Comparison of ENCODE assay signal across 20 cellular contexts in the genomic region with DNA sequence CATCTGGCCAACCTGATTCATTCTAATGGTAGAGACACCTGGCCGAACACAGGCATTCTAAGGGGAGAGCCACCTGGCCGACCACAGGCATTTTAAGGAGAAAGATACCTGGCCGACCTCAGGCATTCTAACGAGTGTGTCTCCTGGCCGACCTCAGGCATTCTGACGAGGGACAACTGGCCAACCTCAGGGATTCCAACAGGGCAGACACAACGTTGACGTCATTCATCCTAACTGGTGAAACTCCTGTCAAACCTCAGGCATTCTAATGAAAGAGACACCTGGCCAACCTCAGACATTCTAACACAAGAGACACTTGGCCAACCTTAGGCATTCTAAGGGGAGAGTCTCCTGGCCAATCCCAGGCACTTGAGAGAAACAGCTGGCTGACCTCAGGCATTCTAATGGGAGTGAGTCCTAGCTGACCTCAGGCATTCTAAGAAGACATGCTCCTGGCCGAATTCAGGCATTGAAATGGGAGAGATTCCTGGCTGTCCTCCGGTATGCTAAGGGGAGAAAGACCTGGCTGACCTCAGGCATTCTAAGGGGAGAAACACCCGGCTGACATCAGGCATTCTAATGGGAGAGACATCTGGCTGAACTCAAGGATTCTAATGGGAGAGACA.
"Had no signal": no experiment of that assay in that cellular context is flagged by ENCODE, and none has a peak within 500 bp of the region (broad histone marks: within the 10 kb centered on the region; RNA-seq: fewer than 3 reads in every experiment).

No MANE protein-coding gene starts in this region.

- H3K9me3 ChIP-seq: colonic mucosa, neutrophil had no signal

- H3K4me1 Mint-ChIP-seq: naive thymus-derived CD8-positive, alpha-beta T cell; stimulated activated naive B cell treated with anti-CD40 and anti-IgM and Interleukin-4, amounts not matched to agents 10 μg/mL and 1 μg/mL and 100 μg/mL, for 72 hours; stimulated activated naive CD8-positive, alpha-beta T cell treated with anti-CD3 and anti-CD28 coated beads, Interleukin-15, amount 100 ng/mL, for 72 hours had no signal

- H3K27ac ChIP-seq: colonic mucosa, hepatocyte, neutrophil, psoas muscle, skin epidermis, thoracic aorta, transverse colon had no signal

- H3K4me3 Mint-ChIP-seq: naive thymus-derived CD8-positive, alpha-beta T cell; stimulated activated naive B cell treated with anti-CD40 and anti-IgM and Interleukin-4, amounts not matched to agents 10 μg/mL and 1 μg/mL and 100 μg/mL, for 72 hours; stimulated activated naive CD8-positive, alpha-beta T cell treated with anti-CD3 and anti-CD28 coated beads, Interleukin-15, amount 100 ng/mL, for 72 hours had no signal

- H3K27ac Mint-ChIP-seq: naive thymus-derived CD8-positive, alpha-beta T cell; stimulated activated naive B cell treated with anti-CD40 and anti-IgM and Interleukin-4, amounts not matched to agents 10 μg/mL and 1 μg/mL and 100 μg/mL, for 72 hours; stimulated activated naive CD8-positive, alpha-beta T cell treated with anti-CD3 and anti-CD28 coated beads, Interleukin-15, amount 100 ng/mL, for 72 hours had no signal

- H3K27me3 ChIP-seq: colonic mucosa, hepatocyte, neutrophil, transverse colon had no signal

- H3K27me3 Mint-ChIP-seq: naive thymus-derived CD8-positive, alpha-beta T cell; stimulated activated naive B cell treated with anti-CD40 and anti-IgM and Interleukin-4, amounts not matched to agents 10 μg/mL and 1 μg/mL and 100 μg/mL, for 72 hours; stimulated activated naive CD8-positive, alpha-beta T cell treated with anti-CD3 and anti-CD28 coated beads, Interleukin-15, amount 100 ng/mL, for 72 hours had no signal

- H3K4me1 ChIP-seq: colonic mucosa, psoas muscle, transverse colon had no signal

- H3K4me3 ChIP-seq: colonic mucosa, hepatocyte, mucosa of descending colon, psoas muscle, skin epidermis, thoracic aorta, transverse colon had no signal

- H3K36me3 ChIP-seq: colonic mucosa, neutrophil, thoracic aorta, transverse colon had no signal

- DNase-seq: colonic mucosa; dermis blood vessel endothelial cell; erythroblast; foreskin melanocyte; head of caudate nucleus; left colon; mucosa of descending colon; naive thymus-derived CD8-positive, alpha-beta T cell; psoas muscle; retina; stimulated activated CD4-positive, alpha-beta T cell treated with anti-CD3 and anti-CD28 coated beads, Interleukin-2, amount 100 ng/mL, for 24 hours; stimulated activated CD4-positive, alpha-beta T cell treated with anti-CD3 and anti-CD28 coated beads, Interleukin-4, amount 100 ng/mL, for 4 hours; stimulated activated naive B cell treated with anti-CD40 and anti-IgM and Interleukin-4, amounts not matched to agents 10 μg/mL and 1 μg/mL and 100 μg/mL, for 72 hours; stimulated activated naive CD8-positive, alpha-beta T cell treated with anti-CD3 and anti-CD28 coated beads, Interleukin-15, amount 100 ng/mL, for 72 hours; transverse colon had no signal

- ATAC-seq: left colon; mucosa of descending colon; naive thymus-derived CD8-positive, alpha-beta T cell; psoas muscle; sciatic nerve; stimulated activated naive B cell treated with anti-CD40 and anti-IgM and Interleukin-4, amounts not matched to agents 10 μg/mL and 1 μg/mL and 100 μg/mL, for 72 hours; stimulated activated naive CD8-positive, alpha-beta T cell treated with anti-CD3 and anti-CD28 coated beads, Interleukin-15, amount 100 ng/mL, for 72 hours had no signal
